10 cellular contexts compared by ENCODE assay signal in the genomic region with DNA sequence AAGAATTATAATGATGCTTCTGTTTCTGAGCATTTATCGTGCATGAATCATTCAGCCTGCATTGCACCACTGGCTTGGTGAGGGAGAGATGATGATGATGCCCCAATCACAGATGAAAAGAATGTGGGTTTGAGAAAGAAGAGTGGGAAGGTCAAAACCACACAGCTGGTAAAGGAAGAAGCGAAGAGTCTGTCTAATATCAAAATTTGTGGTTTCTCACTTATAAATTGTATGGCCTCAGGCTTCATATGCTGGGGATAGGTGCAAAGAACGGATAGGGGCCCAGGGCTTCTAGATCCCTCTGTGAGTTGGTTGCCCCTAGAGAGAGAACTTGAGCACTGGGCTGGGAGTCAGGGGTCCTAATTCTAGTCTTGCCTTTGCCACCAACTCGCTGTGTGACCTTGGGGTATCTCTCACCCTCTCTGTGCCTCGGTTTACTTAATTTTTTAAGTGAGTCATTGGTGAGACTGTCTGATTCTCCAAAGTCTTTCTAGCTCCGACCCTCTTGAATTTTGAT. TPM values are rescaled to one million over a fixed set of nuclear protein-coding genes. Genes with fewer than 3 reads are reported as not detected.
DNase-seq lines count a peak whose midpoint lies in the region; TF ChIP-seq lines count a peak whose summit lies in the region.
"Had no signal": no experiment of that assay in that cellular context is flagged by ENCODE, and none has a peak within 500 bp of the region (broad histone marks: within the 10 kb centered on the region; RNA-seq: fewer than 3 reads in every experiment).

No MANE protein-coding gene starts in this region.

- CTCF ChIA-PET in Caco-2 (lab: Charles Lee) = no interaction called here

- DNase-seq in A172 (ENCODE audit: low spot score) = peak; percentile 76
- DNase-seq in H4 (ENCODE audit: low spot score) = peak; percentile 34
- DNase-seq in activated T-cell treated with anti-CD3 and anti-CD28 coated beads for 48 hours (ENCODE audit: low read depth) = peak; percentile 31
- DNase-seq in foreskin fibroblast = peak; percentile 63 to 82
- DNase-seq in GF-D8 (lab: John Stamatoyannopoulos, UW) = no peak
- no peak for DNase-seq in mucosa of gallbladder (ENCODE audit: low spot score)
- no peak for DNase-seq in Caco-2
- no peak for DNase-seq in NCI-H2227 (lab: John Stamatoyannopoulos, UW; ENCODE audit: unreplicated experiment)
- DNase-seq: DMS153 had no signal

- TF ChIP-seq CTCF in foreskin fibroblast (IDR thresholded peaks at IDR 0.05; ENCODE audit: low read depth, low read length) = no peak
- no peak for TF ChIP-seq CTCF in Caco-2 (IDR thresholded peaks at IDR 0.05; ENCODE audit: insufficient read depth in 1 of 2, low read depth in 1 of 2, low read length in 1 of 2, severe bottlenecking in 1 of 2, unreplicated experiment in 1 of 2)

- no peak overlapping the region for H3K27ac Mint-ChIP-seq in Caco-2 (ENCODE audit: unreplicated experiment)

- H3K4me1 ChIP-seq in Caco-2 = no peaks in the 10 kb centered on the region; the same call in 1 of the 2 replicates

- H3K27me3 Mint-ChIP-seq in Caco-2 (ENCODE audit: insufficient read depth, unreplicated experiment) = peaks cover 2% of the 10 kb centered on the region

- H3K9me3 Mint-ChIP-seq in Caco-2 (ENCODE audit: unreplicated experiment) = no peaks in the 10 kb centered on the region

- intact Hi-C loops in Caco-2 (cut with micrococcal nuclease; ENCODE audit: unreplicated experiment) = no loop called here

- no peaks in the 10 kb centered on the region for H3K27me3 ChIP-seq in Caco-2 (replicated peaks; ENCODE audit: control insufficient read depth, insufficient read depth, low read length)

- H3K4me1 Mint-ChIP-seq in Caco-2 (ENCODE audit: low read depth, unreplicated experiment) = no peaks in the 10 kb centered on the region

- BruUV-seq in Caco-2 (replicated peaks; lab: Mats Ljungman, UMichigan) = no TSS peak

- no peak overlapping the region for H3K4me3 Mint-ChIP-seq in Caco-2 (ENCODE audit: unreplicated experiment)

- POLR2A ChIA-PET in Caco-2 (lab: Charles Lee) = no interaction called here

- no peaks in the 10 kb centered on the region for H3K9me3 ChIP-seq in Caco-2

- no peaks in the 10 kb centered on the region for H3K36me3 Mint-ChIP-seq in Caco-2 (ENCODE audit: insufficient read depth, unreplicated experiment)

- H3K36me3 ChIP-seq in Caco-2 (ENCODE audit: control insufficient read depth, insufficient read depth, low read length) = no peaks in the 10 kb centered on the region

- H3K4me3 ChIP-seq in foreskin fibroblast (ENCODE audit: low read depth in 1 of 2, low read length in 2 of 2) (no peak overlapping the region), Caco-2 (ENCODE audit: low read depth, low read length) (no peak overlapping the region)
- H3K4me3 ChIP-seq: PC-9 had no signal

RNA-seq across cellular contexts. Expression of a gene that starts 2.2 kb away (rescaled TPM):
- 1.3 and 2.3 TPM in 2 replicates for total RNA-seq in A172 (2014; rRNA removed; shearing (Covaris generic))
- total RNA-seq in H4 (2014; rRNA removed; shearing (Covaris generic)) = 5.3 and 9.2 TPM in 2 replicates
- total RNA-seq in mucosa of gallbladder (3.1 TPM), Caco-2 (2022) (0.11 and 0.35 TPM in 2 replicates)

RNA-seq across cellular contexts. Expression of a gene that starts 20.6 kb away (rescaled TPM):
- 15.3 and 17.5 TPM in 2 replicates for total RNA-seq in A172 (2014; rRNA removed; shearing (Covaris generic))
- total RNA-seq in H4 (2014; rRNA removed; shearing (Covaris generic)) = 8.1 and 15.5 TPM in 2 replicates
- 14.7 TPM for total RNA-seq in mucosa of gallbladder
- total RNA-seq in Caco-2 (2022) = 19.3 and 22.1 TPM in 2 replicates

RNA-seq across cellular contexts. Expression of a gene that starts 58.5 kb away (rescaled TPM):
- total RNA-seq in A172 (2014; rRNA removed; shearing (Covaris generic)) = not detected in 2 replicates
- not detected in 2 replicates for total RNA-seq in H4 (2014; rRNA removed; shearing (Covaris generic))
- 12.0 TPM for total RNA-seq in mucosa of gallbladder
- total RNA-seq in Caco-2 (2022) = 37.1 and 41.2 TPM in 2 replicates
- total RNA-seq: PC-9 had no signal

Comparison
In these comparisons a context has a peak if more than half of its experiments do, and no peak if none do; other contexts are left out.
1. DNase-seq: peak in A172 (single experiment), H4 (single experiment), activated T-cell treated with anti-CD3 and anti-CD28 coated beads for 48 hours (single experiment) and foreskin fibroblast (2 of 2); none in GF-D8 (single experiment), mucosa of gallbladder (single experiment), Caco-2 (0 of 2) and NCI-H2227 (single experiment).
2. RNA of a gene that starts 58.5 kb away (total RNA-seq): 37.1 to 41.2 TPM in Caco-2 and 12.0 TPM in mucosa of gallbladder (single experiment); not detected in A172 and not detected in H4; every median in the first group is over 10 times any median in the second.